In the genomic region with DNA sequence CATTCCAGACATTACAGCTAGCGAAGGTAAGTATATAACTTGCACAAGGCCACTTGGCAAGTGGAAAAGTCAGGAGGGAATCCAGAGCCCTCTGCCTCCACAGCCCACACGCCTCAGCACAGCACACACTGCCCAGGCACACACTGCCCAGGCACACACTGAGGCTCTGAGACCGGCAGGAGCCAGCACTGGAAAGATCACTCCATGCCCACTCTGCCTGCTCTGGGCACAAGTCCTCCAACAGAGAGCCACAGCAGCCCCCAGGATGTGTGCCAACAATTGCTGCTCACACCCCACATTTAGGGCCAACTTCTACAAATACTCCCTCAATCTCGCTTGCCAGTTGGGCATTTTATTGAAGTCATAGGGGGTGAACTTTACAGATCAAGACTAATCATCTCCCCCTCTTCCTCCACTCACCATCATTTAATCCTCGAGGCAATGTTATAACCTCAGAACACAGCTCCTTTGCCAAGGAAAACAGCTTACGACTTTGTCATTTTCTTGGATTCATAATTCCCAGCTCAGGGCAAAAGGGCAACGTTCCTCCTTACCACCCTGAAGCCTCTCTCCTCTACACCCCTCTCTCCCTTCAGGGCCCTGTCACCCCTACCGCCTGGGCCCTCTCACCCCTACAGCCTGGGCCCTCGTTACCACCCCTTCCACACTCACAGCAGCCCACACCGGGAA, we compare ENCODE assay signal across 16 cellular contexts. TPM values are rescaled to one million over a fixed set of nuclear protein-coding genes. Genes with fewer than 3 reads are reported as not detected.
DNase-seq lines count a peak whose midpoint lies in the region; ATAC-seq and TF ChIP-seq lines count a peak whose summit lies in the region.
"Had no signal": no experiment of that assay in that cellular context is flagged by ENCODE, and none has a peak within 500 bp of the region (broad histone marks: within the 10 kb centered on the region; RNA-seq: fewer than 3 reads in every experiment).

No MANE protein-coding gene starts in this region.

- H3K56ac ChIP-seq in IMR-90 (ENCODE audit: extremely low read depth, insufficient read depth, low read length), result no peak overlapping the region

- H3K9ac ChIP-seq in IMR-90 (ENCODE audit: low read depth, low read length), result no peak overlapping the region
- H3K9ac ChIP-seq: BLaER1 treated with 17β-estradiol and CSF1 and Interleukin-3, amounts not matched to agents 10 nM and 100 nM had no signal

- in situ Hi-C loops in IMR-90 (cut with MboI; ENCODE audit: low sequenced_read_pairs), result loop anchor here (5.0 kb wide), 1 partner anchor 52 kb away; no protein-coding TSS in a partner anchor

- no peak overlapping the region for H2AK9ac ChIP-seq in IMR-90 (replicated peaks; ENCODE audit: low read depth, low read length, poor library complexity)

- no peak overlapping the region; the same call in 1 of the 2 replicates for H2BK120ac ChIP-seq in IMR-90 (ENCODE audit: low read depth, low read length)

- H3K36me3 ChIP-seq in IMR-90 (ENCODE audit: control insufficient read depth, insufficient read depth, low read length), result no peaks in the 10 kb centered on the region
- H3K36me3 ChIP-seq in body of pancreas (replicated peaks in 1 of 2; ENCODE audit: insufficient read depth in 1 of 2, low read depth in 2 of 2), result no peaks in the 10 kb centered on the region
- no peaks in the 10 kb centered on the region for H3K36me3 ChIP-seq in tibial artery
- H3K36me3 ChIP-seq: BLaER1 treated with 17β-estradiol and CSF1 and Interleukin-3, amounts not matched to agents 10 nM and 100 nM; right lobe of liver; WERI-Rb-1 had no signal

- intact Hi-C loops in IMR-90 (cut with micrococcal nuclease) (no loop called here), body of pancreas (cut with DNase I) (no loop called here), left colon (cut with DNase I, micrococcal nuclease) (no loop called here), tibial artery (cut with DNase I; ENCODE audit: low total_unique reads) (no loop called here)

- H3K4me2 ChIP-seq in IMR-90 (ENCODE audit: low read depth, low read length), result no peak overlapping the region
- H3K4me2 ChIP-seq: BLaER1 treated with 17β-estradiol and CSF1 and Interleukin-3, amounts not matched to agents 10 nM and 100 nM had no signal

- no peak overlapping the region for H2BK20ac ChIP-seq in IMR-90 (ENCODE audit: low read depth, low read length)

- no peaks in the 10 kb centered on the region for H3K79me1 ChIP-seq in IMR-90 (ENCODE audit: low read depth in 1 of 2, low read length in 2 of 2)

- peak overlapping the region; percentile 77; the same call in 1 of the 2 replicates for H2AK5ac ChIP-seq in IMR-90 (ENCODE audit: low read depth, low read length)

- TF ChIP-seq CTCF in IMR-90 (conservative IDR thresholded peaks at IDR 0.05; ENCODE audit: low read depth, low read length) (no peak), body of pancreas (IDR thresholded peaks at IDR 0.05) (no peak), tibial artery (IDR thresholded peaks at IDR 0.05) (no peak), GM20000 (IDR thresholded peaks at IDR 0.05; ENCODE audit: extremely low read depth, missing control alignments) (no peak)

- H4K91ac ChIP-seq in IMR-90 (ENCODE audit: insufficient read depth, low read depth, low read length), result no peak overlapping the region

- H4K20me1 ChIP-seq in IMR-90 (ENCODE audit: insufficient read depth, low read length), result no peaks in the 10 kb centered on the region
- H4K20me1 ChIP-seq: BLaER1 treated with 17β-estradiol and CSF1 and Interleukin-3, amounts not matched to agents 10 nM and 100 nM had no signal

- H3K14ac ChIP-seq in IMR-90 (replicated peaks; ENCODE audit: low read depth, low read length), result peak overlapping the region; percentile 72; the same call in 1 of the 2 replicates

- no peaks in the 10 kb centered on the region for H3K27me3 ChIP-seq in IMR-90 (ENCODE audit: control insufficient read depth, insufficient read depth, low read length)
- H3K27me3 ChIP-seq in body of pancreas, result no peaks in the 10 kb centered on the region
- no peaks in the 10 kb centered on the region for H3K27me3 ChIP-seq in tibial artery
- H3K27me3 ChIP-seq: BLaER1 treated with 17β-estradiol and CSF1 and Interleukin-3, amounts not matched to agents 10 nM and 100 nM; right lobe of liver; testis had no signal

- no peak for TF ChIP-seq POLR2A in IMR-90 (IDR thresholded peaks at IDR 0.05; ENCODE audit: low read depth, low read length)
- TF ChIP-seq POLR2A in body of pancreas (IDR thresholded peaks at IDR 0.05), result no peak

- H2AFZ ChIP-seq in IMR-90 (replicated peaks; ENCODE audit: low read length, poor library complexity), result no peak overlapping the region

- CTCF ChIA-PET in IMR-90 (lab: Yijun Ruan, JAX), result interaction anchor here (0.6 kb wide), 1 partner anchor 26 kb away, joined by 3 read pairs; no protein-coding TSS in a partner anchor

- H3K4me1 ChIP-seq in IMR-90 (ENCODE audit: control insufficient read depth, insufficient read depth, low read length) (peaks cover 3% of the 10 kb centered on the region), body of pancreas (peaks cover 11% of the 10 kb centered on the region), tibial artery (peaks cover 0 to 15% (median 12%) of the 10 kb centered on the region in 4 donors)
- H3K4me1 ChIP-seq: right lobe of liver, testis had no signal

- TF ChIP-seq RAD21 in IMR-90 (IDR thresholded peaks at IDR 0.05; ENCODE audit: low read length), result no peak

- no peak overlapping the region for H2BK5ac ChIP-seq in IMR-90 (ENCODE audit: low read depth, low read length, poor library complexity, severe bottlenecking)

- BruUV-seq in IMR-90 (replicated peaks; lab: Mats Ljungman, UMichigan), result no TSS peak

- H3K18ac ChIP-seq in IMR-90 (ENCODE audit: low read depth, low read length), result no peak overlapping the region; the same call in 1 of the 2 replicates

- WGBS in IMR-90 (ENCODE audit: extremely low coverage in 2 of 2, insufficient read length in 1 of 2), 2 experiments, result 80% methylated on average over 2 of the region's 10 CpGs; no CpG with 5 or more reads in 1 of the 2 experiments
- 63 to 66% methylated on average over 10 of the region's 10 CpGs for WGBS in body of pancreas, 2 donors

- H3K4me3 ChIP-seq in IMR-90 (ENCODE audit: insufficient read depth, low read depth, low read length), result no peak overlapping the region
- no peak overlapping the region for H3K4me3 ChIP-seq in body of pancreas
- no peak overlapping the region for H3K4me3 ChIP-seq in tibial artery
- H3K4me3 ChIP-seq: BLaER1 treated with 17β-estradiol and CSF1 and Interleukin-3, amounts not matched to agents 10 nM and 100 nM; right lobe of liver; testis had no signal

- H4K5ac ChIP-seq in IMR-90 (ENCODE audit: low read depth, low read length), result no peak overlapping the region

- no peak overlapping the region for H4K8ac ChIP-seq in IMR-90 (ENCODE audit: low read depth in 2 of 2, low read length in 2 of 2)

- POLR2A ChIA-PET in IMR-90 (lab: Charles Lee; ENCODE audit: unreplicated experiment), result no interaction called here

- ATAC-seq in IMR-90 (ENCODE audit: low read depth), result no peak
- peak; percentile 47 for ATAC-seq in body of pancreas
- ATAC-seq in left colon, result peak; percentile 26
- ATAC-seq: right lobe of liver had no signal

- dilution Hi-C loops in IMR-90 (cut with HindIII; ENCODE audit: low sequenced_read_pairs, unreplicated experiment), result no loop called here

- peak; percentile 17 for DNase-seq in IMR-90
- no peak for DNase-seq in body of pancreas
- no peak for DNase-seq in left colon
- no peak for DNase-seq in tibial artery
- DNase-seq in GM20000 (ENCODE audit: low spot score), result no peak
- no peak for DNase-seq in effector CD8-positive, alpha-beta T cell (lab: John Stamatoyannopoulos, UW)
- DNase-seq in CD1c-positive myeloid dendritic cell (ENCODE audit: extremely low spot score), result no peak
- DNase-seq: activated naive CD8-positive, alpha-beta T cell treated with anti-CD3 and anti-CD28 coated beads, Interleukin-2, amount 10 ng/mL, durations not matched to agents 7 days and 5 days; DMS 273 treated with DMSO at 0.1 percent for 48 hours; HFFc6; NCI-H1105 treated with DMSO at 0.1 percent for 48 hours; right lobe of liver; testis; WERI-Rb-1 had no signal

- no peak overlapping the region for H3K23ac ChIP-seq in IMR-90 (ENCODE audit: low read depth, low read length)

- H3K27ac ChIP-seq in IMR-90 (ENCODE audit: insufficient read depth, low read length), result no peak overlapping the region
- H3K27ac ChIP-seq in body of pancreas, result no peak overlapping the region
- peak overlapping the region; percentile 36 to 58 for H3K27ac ChIP-seq in tibial artery
- H3K27ac ChIP-seq: BLaER1 treated with 17β-estradiol and CSF1 and Interleukin-3, amounts not matched to agents 10 nM and 100 nM; right lobe of liver; RWPE1; testis; WERI-Rb-1 had no signal

- H3K9me3 ChIP-seq in IMR-90 (ENCODE audit: control insufficient read depth, insufficient read depth, low read length), result no peaks in the 10 kb centered on the region
- H3K9me3 ChIP-seq in body of pancreas, result no peaks in the 10 kb centered on the region
- H3K9me3 ChIP-seq in tibial artery, result no peaks in the 10 kb centered on the region
- H3K9me3 ChIP-seq: BLaER1 treated with 17β-estradiol and CSF1 and Interleukin-3, amounts not matched to agents 10 nM and 100 nM; right lobe of liver; testis had no signal

- H2BK15ac ChIP-seq in IMR-90 (ENCODE audit: low read depth, low read length), result no peak overlapping the region

- no peak overlapping the region for H3K4ac ChIP-seq in IMR-90 (ENCODE audit: low read depth, low read length)

- H3K9me1 ChIP-seq in IMR-90 (ENCODE audit: insufficient read depth, low read length), result 0 out of 2 replicates have a peak, but pooled peaks cover 3% of the 10 kb centered on the region

TF ChIP-seq in IMR-90, 13 proteins besides CTCF, POLR2A, EP300 and RAD21 (continues in another document):
- TF ChIP-seq FOS (IDR thresholded peaks at IDR 0.05; ENCODE audit: low read depth, low read length) (no peak), MAFK (IDR thresholded peaks at IDR 0.05; ENCODE audit: low read depth, low read length) (no peak), CEBPB (IDR thresholded peaks at IDR 0.05; ENCODE audit: low read depth, low read length) (no peak), MXI1 (IDR thresholded peaks at IDR 0.05; ENCODE audit: borderline replicate concordance, low read depth, low read length) (no peak), MAZ (IDR thresholded peaks at IDR 0.05; ENCODE audit: borderline replicate concordance, low read depth, low read length) (no peak), SMC3 (IDR thresholded peaks at IDR 0.05; ENCODE audit: low read depth, low read length) (no peak), NFE2L2 (IDR thresholded peaks at IDR 0.05; ENCODE audit: low read depth, low read length) (no peak), RFX5 (IDR thresholded peaks at IDR 0.05; ENCODE audit: low read depth, low read length) (no peak)

RNA-seq across cellular contexts. Expression of a gene that starts 53.0 kb away (rescaled TPM):
- total RNA-seq in IMR-90 (2012; rRNA removed), result 661 and 997 TPM in 2 replicates
- 1,566 and 1,623 TPM in 2 replicates for polyA plus RNA-seq in IMR-90 (2012; rRNA removed)
- polyA plus RNA-seq in IMR-90 (2012; cell fraction: cytosol; rRNA removed), result 700 and 932 TPM in 2 replicates
- polyA plus RNA-seq in IMR-90 (2012; cell fraction: nucleus; rRNA removed; ENCODE audit: low replicate concordance), result 972 and 2,415 TPM in 2 replicates
- 100 to 1,000 TPM; 417 to 435 TPM for total RNA-seq in body of pancreas
- total RNA-seq in left colon, result 100 to 1,000 TPM; 576 to 607 TPM

Comparison
In these comparisons a context has a peak if more than half of its experiments do, and no peak if none do; other contexts are left out.
1. H3K27ac ChIP-seq: peak in tibial artery (2 of 2); none in IMR-90 (single experiment) and body of pancreas (0 of 4).